In the genomic region with DNA sequence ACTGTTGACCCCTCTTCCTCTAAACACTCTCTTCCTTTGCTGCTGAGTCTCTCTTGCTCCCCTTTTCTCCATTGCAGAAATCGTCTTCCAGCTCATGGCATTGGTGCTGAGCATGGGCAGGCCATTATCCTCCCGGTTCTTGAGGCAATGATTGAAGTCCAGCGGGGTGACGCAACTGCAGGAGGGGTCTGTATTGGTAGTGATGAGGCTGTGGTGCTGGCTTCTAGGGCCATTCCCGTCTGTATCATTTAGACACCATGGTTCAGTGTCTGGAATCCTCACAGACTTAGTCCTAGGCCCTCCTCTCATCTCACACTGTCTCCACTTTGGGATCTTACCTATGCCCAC, we compare ENCODE assay signal across 9 cellular contexts. TPM values are rescaled to one million over a fixed set of nuclear protein-coding genes. Genes with fewer than 3 reads are reported as not detected.
DNase-seq lines count a peak whose midpoint lies in the region; ATAC-seq and TF ChIP-seq lines count a peak whose summit lies in the region.
"Had no signal": no experiment of that assay in that cellular context is flagged by ENCODE, and none has a peak within 500 bp of the region (broad histone marks: within the 10 kb centered on the region; RNA-seq: fewer than 3 reads in every experiment).

No MANE protein-coding gene starts in this region.

- no peak for ATAC-seq in effector memory CD8-positive, alpha-beta T cell (replicated peaks)

- H3K9ac ChIP-seq in HUES64 (ENCODE audit: low read depth, low read length) (no peak overlapping the region), neural progenitor cell (no peak overlapping the region)

- H3K9me3 ChIP-seq in CD8-positive, alpha-beta memory T cell (ENCODE audit: low read length) = no peaks in the 10 kb centered on the region
- no peaks in the 10 kb centered on the region for H3K9me3 ChIP-seq in HUES64 (ENCODE audit: insufficient read depth, low read depth, low read length)
- H3K9me3 ChIP-seq in neural progenitor cell (ENCODE audit: low read depth) = no peaks in the 10 kb centered on the region
- no peaks in the 10 kb centered on the region for H3K9me3 ChIP-seq in spleen

- CTCF ChIA-PET in CD8-positive, alpha-beta memory T cell (lab: Charles Lee) = interaction anchor here (0.9 kb wide), 1 partner anchor 32 kb away, joined by 3 read pairs; a partner anchor contains a TSS

- peaks cover 3% of the 10 kb centered on the region for H3K79me2 ChIP-seq in neural progenitor cell (ENCODE audit: low read depth)

- POLR2A ChIA-PET in CD8-positive, alpha-beta memory T cell (lab: Charles Lee) = interaction anchor here (1.2 kb wide), 1 partner anchor 33 kb away, joined by 4 read pairs; no protein-coding TSS in a partner anchor

- H3K4me1 ChIP-seq in CD8-positive, alpha-beta memory T cell (ENCODE audit: insufficient read depth, low read length) = peaks cover 4% of the 10 kb centered on the region
- H3K4me1 ChIP-seq in HUES64 (ENCODE audit: insufficient read depth, low read length) (no peaks in the 10 kb centered on the region), neural progenitor cell (peaks cover 5% of the 10 kb centered on the region), spleen (peaks cover 0 to 19% (median 16%) of the 10 kb centered on the region in 6 donors)

- TF ChIP-seq CTCF in neural progenitor cell (IDR thresholded peaks at IDR 0.05) (no peak), spleen (IDR thresholded peaks at IDR 0.05 in 8 of 11, conservative IDR thresholded peaks at IDR 0.05 in 3 of 11) (no peak)

- H3K4me3 Mint-ChIP-seq in CD8-positive, alpha-beta memory T cell = peak overlapping the region; percentile 45 to 83 (median 72)
- peak overlapping the region; percentile 36 to 72 for H3K4me3 Mint-ChIP-seq in effector memory CD8-positive, alpha-beta T cell
- peak overlapping the region; percentile 89 for H3K4me3 Mint-ChIP-seq in neural progenitor cell

- H3K27ac ChIP-seq in CD8-positive, alpha-beta memory T cell (ENCODE audit: low read depth, low read length) = no peak overlapping the region
- no peak overlapping the region for H3K27ac ChIP-seq in HUES64 (ENCODE audit: low read depth, low read length)
- no peak overlapping the region for H3K27ac ChIP-seq in neural progenitor cell
- no peak overlapping the region for H3K27ac ChIP-seq in spleen

- DNase-seq in CD8-positive, alpha-beta memory T cell = no peak
- no peak for DNase-seq in effector memory CD8-positive, alpha-beta T cell
- DNase-seq in neural progenitor cell (ENCODE audit: low spot score) (no peak), GM19238 (ENCODE audit: insufficient read length, low spot score) (no peak), DMS53 (lab: John Stamatoyannopoulos, UW) (no peak), spleen (no peak)
- DNase-seq: cortex of kidney had no signal

- peaks cover 0 to 1% (median 0%) of the 10 kb centered on the region in 5 donors for H3K9me3 Mint-ChIP-seq in CD8-positive, alpha-beta memory T cell
- no peaks in the 10 kb centered on the region for H3K9me3 Mint-ChIP-seq in effector memory CD8-positive, alpha-beta T cell
- H3K9me3 Mint-ChIP-seq in neural progenitor cell = peaks cover 8% of the 10 kb centered on the region

- H3K27me3 Mint-ChIP-seq in CD8-positive, alpha-beta memory T cell = peaks cover 46 to 69% of the 10 kb centered on the region in 2 donors
- peaks cover 69 to 74% of the 10 kb centered on the region in 2 donors for H3K27me3 Mint-ChIP-seq in effector memory CD8-positive, alpha-beta T cell
- peaks cover 21% of the 10 kb centered on the region for H3K27me3 Mint-ChIP-seq in neural progenitor cell (ENCODE audit: insufficient read depth, low read depth)

- no peak for TF ChIP-seq POLR2A in spleen (IDR thresholded peaks at IDR 0.05)

- H4K20me1 ChIP-seq in neural progenitor cell (ENCODE audit: low read depth) = peaks cover 24% of the 10 kb centered on the region

- H2AFZ ChIP-seq in neural progenitor cell (replicated peaks) = no peak overlapping the region

- H3K27ac Mint-ChIP-seq in CD8-positive, alpha-beta memory T cell = peak overlapping the region in 3 of 8 donors; percentile 4 to 61 (median 31)
- no peak overlapping the region for H3K27ac Mint-ChIP-seq in effector memory CD8-positive, alpha-beta T cell
- no peak overlapping the region for H3K27ac Mint-ChIP-seq in neural progenitor cell

- intact Hi-C loops in spleen (cut with DNase I; ENCODE audit: low total_unique reads) = no loop called here

- H3K36me3 Mint-ChIP-seq in CD8-positive, alpha-beta memory T cell = peaks cover 0 to 2% (median 0%) of the 10 kb centered on the region in 3 donors
- peaks cover 5% of the 10 kb centered on the region for H3K36me3 Mint-ChIP-seq in effector memory CD8-positive, alpha-beta T cell (ENCODE audit: insufficient read depth)
- peaks cover 25% of the 10 kb centered on the region for H3K36me3 Mint-ChIP-seq in neural progenitor cell

- no peaks in the 10 kb centered on the region for H3K36me3 ChIP-seq in CD8-positive, alpha-beta memory T cell (ENCODE audit: insufficient read depth, low read length)
- H3K36me3 ChIP-seq in HUES64 (ENCODE audit: insufficient read depth, low read length) = peaks cover 14% of the 10 kb centered on the region
- no peaks in the 10 kb centered on the region for H3K36me3 ChIP-seq in neural progenitor cell
- H3K36me3 ChIP-seq in spleen = peaks cover 0 to 9% (median 0%) of the 10 kb centered on the region in 6 donors

- peaks cover 59% of the 10 kb centered on the region for H3F3A ChIP-seq in neural progenitor cell (ENCODE audit: low read depth)

- WGBS in HUES64 = 84% methylated on average over 5 of the region's 5 CpGs
- 72 to 82% (median 80%) methylated on average over 5 of the region's 5 CpGs for WGBS in spleen, 5 donors

- no peak overlapping the region for H3K4me3 ChIP-seq in CD8-positive, alpha-beta memory T cell (ENCODE audit: low read length)
- H3K4me3 ChIP-seq in HUES64 (ENCODE audit: low read length) (peak overlapping the region; percentile 84), neural progenitor cell (no peak overlapping the region), spleen (no peak overlapping the region)

- peaks cover 10 to 21% (median 17%) of the 10 kb centered on the region in 3 donors for H3K4me1 Mint-ChIP-seq in CD8-positive, alpha-beta memory T cell
- peaks cover 3 to 8% of the 10 kb centered on the region in 2 donors for H3K4me1 Mint-ChIP-seq in effector memory CD8-positive, alpha-beta T cell (ENCODE audit: low read depth in 2 of 2)
- H3K4me1 Mint-ChIP-seq in neural progenitor cell = peaks cover 19% of the 10 kb centered on the region

- peak overlapping the region; percentile 99 for H3K4me2 ChIP-seq in neural progenitor cell

- H3K27me3 ChIP-seq in CD8-positive, alpha-beta memory T cell (ENCODE audit: insufficient read depth, low read length, poor library complexity, severe bottlenecking) = no peaks in the 10 kb centered on the region
- H3K27me3 ChIP-seq in HUES64 (ENCODE audit: insufficient read depth, low read length) = peaks cover 26% of the 10 kb centered on the region
- peaks cover 9% of the 10 kb centered on the region for H3K27me3 ChIP-seq in neural progenitor cell
- peaks cover 0 to 78% (median 24%) of the 10 kb centered on the region in 7 donors for H3K27me3 ChIP-seq in spleen (replicated peaks in 1 of 7)

RNA-seq across cellular contexts. Expression of a gene that starts 0.7 kb away (rescaled TPM):
- 1 to 10 TPM; 2.6 to 2.8 TPM for total RNA-seq in CD8-positive, alpha-beta memory T cell
- polyA plus RNA-seq in CD8-positive, alpha-beta memory T cell = 1.6 TPM
- 23.6 TPM for polyA plus RNA-seq in HUES64 (2013, experiment 1 of 2)
- polyA plus RNA-seq in HUES64 (2013, experiment 2 of 2) = 28.5 TPM
- total RNA-seq in neural progenitor cell (ENCODE audit: low replicate concordance) = 22.2 and 80.8 TPM in 2 replicates
- total RNA-seq in spleen = 10 to 100 TPM in 2 of 7 donors, 1 to 10 TPM in 5; 7.1 to 13.7 (median 8.3) TPM
- 1 to 10 TPM; 5.1 to 7.1 (median 6.3) TPM for polyA plus RNA-seq in spleen

RNA-seq across cellular contexts. Expression of a gene that starts 11.6 kb away (rescaled TPM):
- total RNA-seq in CD8-positive, alpha-beta memory T cell = not detected
- not detected for polyA plus RNA-seq in CD8-positive, alpha-beta memory T cell
- 29.7 TPM for polyA plus RNA-seq in HUES64 (2013, experiment 1 of 2)
- polyA plus RNA-seq in HUES64 (2013, experiment 2 of 2) = 35.8 TPM
- total RNA-seq in neural progenitor cell (ENCODE audit: low replicate concordance) (21.7 and 74.3 TPM in 2 replicates), spleen (1 to 10 TPM; 2.6 to 6.7 (median 4.4) TPM)
- 1 to 10 TPM; 1.8 to 4.3 (median 2.7) TPM for polyA plus RNA-seq in spleen

RNA-seq across cellular contexts. Expression of a gene that starts 19.2 kb away (rescaled TPM):
- not detected for total RNA-seq in CD8-positive, alpha-beta memory T cell
- polyA plus RNA-seq in CD8-positive, alpha-beta memory T cell = not detected
- not detected for polyA plus RNA-seq in HUES64 (2013, experiment 1 of 2)
- not detected for polyA plus RNA-seq in HUES64 (2013, experiment 2 of 2)
- total RNA-seq in neural progenitor cell (ENCODE audit: low replicate concordance) (not detected in 2 replicates), spleen (not detected)
- polyA plus RNA-seq in spleen = not detected
- total RNA-seq: kidney had no signal

RNA-seq across cellular contexts. Expression of a gene that starts 23.4 kb away (rescaled TPM):
- not detected for total RNA-seq in CD8-positive, alpha-beta memory T cell
- polyA plus RNA-seq in CD8-positive, alpha-beta memory T cell = not detected
- 0.25 TPM for polyA plus RNA-seq in HUES64 (2013, experiment 1 of 2)
- 0.82 TPM for polyA plus RNA-seq in HUES64 (2013, experiment 2 of 2)
- total RNA-seq in neural progenitor cell (ENCODE audit: low replicate concordance) = 4.3 and 6.9 TPM in 2 replicates
- 10 to 100 TPM in 1 of 7 donors, 1 to 10 TPM in 6; 2.1 to 13.0 (median 4.3) TPM for total RNA-seq in spleen
- polyA plus RNA-seq in spleen = 1 to 10 TPM; 1.3 to 4.1 (median 2.7) TPM

RNA-seq across cellular contexts. Expression of a gene that starts 32.1 kb away (rescaled TPM):
- 100 to 1,000 TPM; 308 TPM for total RNA-seq in CD8-positive, alpha-beta memory T cell
- polyA plus RNA-seq in CD8-positive, alpha-beta memory T cell = 125 TPM
- polyA plus RNA-seq in HUES64 (2013, experiment 1 of 2) = 225 TPM
- polyA plus RNA-seq in HUES64 (2013, experiment 2 of 2) = 216 TPM
- total RNA-seq in neural progenitor cell (ENCODE audit: low replicate concordance) = 264 and 298 TPM in 2 replicates
- total RNA-seq in spleen = 100 to 1,000 TPM in 4 of 7 donors, 10 to 100 TPM in 3; 52.1 to 152 (median 132) TPM
- 100 to 1,000 TPM; 118 to 146 (median 132) TPM for polyA plus RNA-seq in spleen
